Comparison of ENCODE assay signal across 17 cellular contexts in the genomic region with DNA sequence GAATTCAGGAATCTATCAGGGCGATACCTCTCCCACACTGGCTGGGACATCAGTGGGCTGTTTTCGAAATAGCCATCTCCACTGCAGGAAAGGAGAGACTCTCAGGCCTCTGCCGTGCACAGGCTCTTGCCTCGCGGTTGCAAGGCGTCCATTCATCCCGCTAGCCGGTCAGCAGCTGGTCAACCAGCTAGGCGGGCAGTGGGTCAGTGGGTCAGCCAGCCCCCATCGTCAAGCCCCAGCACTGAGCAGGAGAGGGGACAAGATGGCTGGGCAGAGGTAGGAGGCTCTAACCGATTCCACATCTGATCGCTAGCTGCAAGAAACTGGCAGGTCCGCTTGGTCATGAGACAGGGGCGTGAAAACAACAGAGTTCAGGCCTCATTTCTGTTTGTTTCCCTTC. TPM values are rescaled to one million over a fixed set of nuclear protein-coding genes. Genes with fewer than 3 reads are reported as not detected.
DNase-seq lines count a peak whose midpoint lies in the region; ATAC-seq and TF ChIP-seq lines count a peak whose summit lies in the region.
"Had no signal": no experiment of that assay in that cellular context is flagged by ENCODE, and none has a peak within 500 bp of the region (broad histone marks: within the 10 kb centered on the region; RNA-seq: fewer than 3 reads in every experiment).

No MANE protein-coding gene starts in this region.

- no peaks in the 10 kb centered on the region for H3K27me3 ChIP-seq in H7 (ENCODE audit: control insufficient read depth, insufficient read depth, low read length)
- peaks cover 0 to 7% (median 0%) of the 10 kb centered on the region in 3 experiments for H3K27me3 ChIP-seq in neuronal stem cell (ENCODE audit: control insufficient read depth in 3 of 3, insufficient read depth in 3 of 3, low read depth in 1 of 3, low read length in 3 of 3)
- peaks cover 32% of the 10 kb centered on the region for H3K27me3 ChIP-seq in upper lobe of right lung
- peaks cover 2% of the 10 kb centered on the region for H3K27me3 ChIP-seq in mammary epithelial cell (ENCODE audit: insufficient read depth, low read length)
- peaks cover 10% of the 10 kb centered on the region for H3K27me3 ChIP-seq in foreskin keratinocyte
- H3K27me3 ChIP-seq: BLaER1 had no signal

- H3K4me2 ChIP-seq in neuronal stem cell (ENCODE audit: insufficient read depth, low read length, poor library complexity, severe bottlenecking) (no peak overlapping the region), mammary epithelial cell (ENCODE audit: insufficient read depth, low read depth, low read length) (no peak overlapping the region)
- H3K4me2 ChIP-seq: BLaER1, GM23338 had no signal

- H3K27ac ChIP-seq in neuronal stem cell (replicated peaks; ENCODE audit: low read length) (no peak overlapping the region), upper lobe of right lung (no peak overlapping the region), mammary epithelial cell (ENCODE audit: insufficient read depth, low read depth, low read length) (no peak overlapping the region), foreskin keratinocyte (no peak overlapping the region)
- H3K27ac ChIP-seq: BLaER1 had no signal

- in situ Hi-C loops in mammary epithelial cell (cut with MboI; ENCODE audit: low sequenced_read_pairs in 2 of 2): no loop called here

- WGBS in neuronal stem cell (ENCODE audit: extremely low coverage in 2 of 2, insufficient read length in 2 of 2, insufficient replicate concordance in 1 of 2), 2 donors: no CpG with 5 or more reads among the region's 14 CpGs
- 93% methylated on average over 7 of the region's 14 CpGs for WGBS in mammary epithelial cell (ENCODE audit: low coverage, missing lambda C conversion rate)

- H3K4me3 ChIP-seq in H7 (ENCODE audit: insufficient read depth, low read depth, low read length) (no peak overlapping the region), neuronal stem cell (ENCODE audit: low read length in 2 of 2) (peak overlapping the region in 1 of 2 donors; percentile 43), upper lobe of right lung (no peak overlapping the region), mammary epithelial cell (replicated peaks in 1 of 3; ENCODE audit: insufficient read depth in 1 of 3, low read depth in 2 of 3, low read length in 3 of 3) (no peak overlapping the region)
- H3K4me3 ChIP-seq: BLaER1, GM23338 had no signal

- H2AFZ ChIP-seq in neuronal stem cell (ENCODE audit: low read length) (no peak overlapping the region), mammary epithelial cell (ENCODE audit: low read depth, low read length) (no peak overlapping the region)
- H2AFZ ChIP-seq: GM23338 had no signal

- dilution Hi-C loops in mammary epithelial cell (cut with HindIII; ENCODE audit: low sequenced_read_pairs): no loop called here

- H3K36me3 ChIP-seq in H7 (replicated peaks; ENCODE audit: control insufficient read depth, insufficient read depth, low read length) (no peaks in the 10 kb centered on the region; the same call in 1 of the 2 replicates), neuronal stem cell (replicated peaks in 1 of 2; ENCODE audit: control insufficient read depth in 2 of 2, insufficient read depth in 2 of 2, low read length in 2 of 2) (no peaks in the 10 kb centered on the region), upper lobe of right lung (no peaks in the 10 kb centered on the region), mammary epithelial cell (ENCODE audit: insufficient read depth, low read length) (no peaks in the 10 kb centered on the region)
- H3K36me3 ChIP-seq: BLaER1 had no signal

- H4K20me1 ChIP-seq in mammary epithelial cell (ENCODE audit: insufficient read depth, low read length): no peaks in the 10 kb centered on the region
- H4K20me1 ChIP-seq: BLaER1 had no signal

- peaks cover 4% of the 10 kb centered on the region for H3K79me1 ChIP-seq in neuronal stem cell (ENCODE audit: low read depth, low read length)

- no peak for ATAC-seq in upper lobe of right lung
- ATAC-seq in GM21529 (IDR thresholded peaks at IDR 0.05; ENCODE audit: unreplicated experiment): no peak
- no peak for ATAC-seq in foreskin keratinocyte
- ATAC-seq: GM23338, HepG2 had no signal

- no peak overlapping the region for H3K9ac ChIP-seq in neuronal stem cell (ENCODE audit: low read depth, low read length, poor library complexity)
- no peak overlapping the region for H3K9ac ChIP-seq in mammary epithelial cell (ENCODE audit: insufficient read depth, low read length)
- H3K9ac ChIP-seq: BLaER1 had no signal

- H3K4ac ChIP-seq in neuronal stem cell (ENCODE audit: low read length): peak overlapping the region; percentile 23

- intact Hi-C loops in upper lobe of right lung (cut with DNase I) (no loop called here), mammary epithelial cell (cut with micrococcal nuclease) (no loop called here)

- TF ChIP-seq CTCF in upper lobe of right lung (IDR thresholded peaks at IDR 0.05): no peak
- no peak for TF ChIP-seq CTCF in mammary epithelial cell (conservative IDR thresholded peaks at IDR 0.05 in 1 of 2, IDR thresholded peaks at IDR 0.05 in 1 of 2; ENCODE audit: extremely low read depth in 1 of 2, insufficient read depth in 1 of 2, low read depth in 1 of 2, low read length in 2 of 2)
- no peak for TF ChIP-seq CTCF in foreskin keratinocyte (conservative IDR thresholded peaks at IDR 0.05)

- H2BK15ac ChIP-seq in neuronal stem cell (ENCODE audit: low read length): no peak overlapping the region

- H3K4me1 ChIP-seq in neuronal stem cell (ENCODE audit: control insufficient read depth in 2 of 2, insufficient read depth in 1 of 2, low read depth in 1 of 2, low read length in 2 of 2) (no peaks in the 10 kb centered on the region), upper lobe of right lung (no peaks in the 10 kb centered on the region), mammary epithelial cell (ENCODE audit: insufficient read depth, low read length) (no peaks in the 10 kb centered on the region), foreskin keratinocyte (no peaks in the 10 kb centered on the region)
- H3K4me1 ChIP-seq: Caco-2 had no signal

- H3K14ac ChIP-seq in neuronal stem cell (ENCODE audit: low read length): no peak overlapping the region

- peak overlapping the region; percentile 48 for H3K18ac ChIP-seq in neuronal stem cell (ENCODE audit: low read length)

- H4K91ac ChIP-seq in neuronal stem cell (ENCODE audit: low read depth, low read length, poor library complexity): no peak overlapping the region

- H3K9me3 ChIP-seq in neuronal stem cell (replicated peaks in 1 of 2; ENCODE audit: control insufficient read depth in 2 of 2, insufficient read depth in 1 of 2, low read depth in 1 of 2, low read length in 2 of 2): no peaks in the 10 kb centered on the region
- no peaks in the 10 kb centered on the region for H3K9me3 ChIP-seq in upper lobe of right lung
- no peaks in the 10 kb centered on the region for H3K9me3 ChIP-seq in mammary epithelial cell (replicated peaks; ENCODE audit: insufficient read depth, low read length)
- H3K9me3 ChIP-seq: Caco-2 had no signal

- no TSS peak for BruUV-seq in mammary epithelial cell (replicated peaks; lab: Mats Ljungman, UMichigan)

- H3K23ac ChIP-seq in neuronal stem cell (ENCODE audit: low read depth, low read length, poor library complexity): no peak overlapping the region

- H3K79me2 ChIP-seq in mammary epithelial cell (ENCODE audit: insufficient read depth, low read length): no peaks in the 10 kb centered on the region

- no peak overlapping the region for H2AK5ac ChIP-seq in neuronal stem cell (ENCODE audit: low read depth, low read length)

- H2BK120ac ChIP-seq in neuronal stem cell (ENCODE audit: low read depth, low read length): no peak overlapping the region

- DNase-seq in H7: peak; percentile 24
- peak; percentile 1 for DNase-seq in RPMI8226
- no peak for DNase-seq in neuronal stem cell (ENCODE audit: low spot score)
- peak; percentile 42 for DNase-seq in upper lobe of right lung
- no peak for DNase-seq in mammary epithelial cell
- DNase-seq in foreskin keratinocyte: no peak
- DNase-seq: AML-193; Caco-2; CD8-positive, alpha-beta memory T cell; DND-41; GDM1; H9 had no signal

- H2BK5ac ChIP-seq in neuronal stem cell (ENCODE audit: low read length): peak overlapping the region; percentile 11

- no peak overlapping the region for H4K8ac ChIP-seq in neuronal stem cell (ENCODE audit: low read depth, low read length)

- no peak overlapping the region for H2BK12ac ChIP-seq in neuronal stem cell (ENCODE audit: low read length)

- CTCF ChIA-PET in mammary epithelial cell (lab: Charles Lee; ENCODE audit: low non-redundant PET): no interaction called here

RNA-seq across cellular contexts. Expression of a gene that starts 45.1 kb away (rescaled TPM):
- 3.5 and 4.0 TPM in 2 replicates for total RNA-seq in H7 (2014; rRNA removed; shearing (Covaris generic))
- polyA plus RNA-seq in neuronal stem cell (2013, experiment 1 of 2): 0.03 TPM
- not detected for polyA plus RNA-seq in neuronal stem cell (2013, experiment 2 of 2)
- total RNA-seq in upper lobe of right lung (1.1 TPM), mammary epithelial cell (not detected), foreskin keratinocyte (not detected in 2 replicates)
- polyA plus RNA-seq in mammary epithelial cell (not detected), foreskin keratinocyte (not detected in 2 replicates)
- not detected for polyA minus RNA-seq in mammary epithelial cell
- total RNA-seq: A673, HepG2 had no signal
- polyA plus RNA-seq: CD8-positive, alpha-beta memory T cell; HepG2 had no signal

RNA-seq across cellular contexts. Expression of a gene that starts 45.9 kb away (rescaled TPM):
- 0.52 and 0.69 TPM in 2 replicates for total RNA-seq in H7 (2014; rRNA removed; shearing (Covaris generic))
- 1.2 TPM for polyA plus RNA-seq in neuronal stem cell (2013, experiment 1 of 2)
- polyA plus RNA-seq in neuronal stem cell (2013, experiment 2 of 2): 1.3 TPM
- total RNA-seq in upper lobe of right lung: 14.7 TPM
- under 1 TPM; 0.24 to 0.33 TPM for total RNA-seq in mammary epithelial cell
- polyA plus RNA-seq in mammary epithelial cell: 0.37 TPM
- polyA minus RNA-seq in mammary epithelial cell: not detected
- 0.07 and 0.28 TPM in 2 replicates for total RNA-seq in foreskin keratinocyte
- polyA plus RNA-seq in foreskin keratinocyte: 0.11 and 0.16 TPM in 2 replicates
- total RNA-seq: GM23338, H9 had no signal
- polyA plus RNA-seq: CD8-positive, alpha-beta memory T cell had no signal

Comparison
In these comparisons a context has a peak if more than half of its experiments do, and no peak if none do; other contexts are left out.
1. DNase-seq: peak in H7 (single experiment), RPMI8226 (single experiment) and upper lobe of right lung (single experiment); none in neuronal stem cell (single experiment), mammary epithelial cell (single experiment) and foreskin keratinocyte (0 of 2).